Comparison of ENCODE assay signal across 24 cellular contexts in genomic region chr12:13091831-13092230, GRCh38. TPM values are rescaled to one million over a fixed set of nuclear protein-coding genes. Genes with fewer than 3 reads are reported as not detected.
"Had no signal": no experiment of that assay in that cellular context is flagged by ENCODE, and none has a peak within 500 bp of the region (broad histone marks: within the 10 kb centered on the region; RNA-seq: fewer than 3 reads in every experiment).

No MANE protein-coding gene starts in this region.

- FAIRE-seq: TTC549 had no signal

- H3K27ac ChIP-seq: cardiac muscle cell, heart right ventricle, ovary, prostate gland, thyroid gland had no signal

- H3K27me3 ChIP-seq: heart right ventricle, ovary, thyroid gland had no signal

- H3K9me3 Mint-ChIP-seq: activated naive CD4-positive, alpha-beta T cell treated with anti-CD3 and anti-CD28 coated beads for 36 hours; activated naive CD8-positive, alpha-beta T cell treated with anti-CD3 and anti-CD28 coated beads, Interleukin-2, amount 10 ng/mL, durations not matched to agents 7 days and 5 days; activated T-cell treated with anti-CD3 and anti-CD28 coated beads, Interleukin-2, amount 50 U/mL, for 4 hours; naive B cell; stimulated activated naive CD8-positive, alpha-beta T cell treated with anti-CD3 and anti-CD28 coated beads, Interleukin-15, Interleukin-2, amounts not matched to agents 100 ng/mL and 50 ng/mL, for 24 hours had no signal

- H3K27ac Mint-ChIP-seq: activated naive CD4-positive, alpha-beta T cell treated with anti-CD3 and anti-CD28 coated beads for 36 hours; activated naive CD8-positive, alpha-beta T cell treated with anti-CD3 and anti-CD28 coated beads, Interleukin-2, amount 10 ng/mL, durations not matched to agents 7 days and 5 days; stimulated activated naive CD8-positive, alpha-beta T cell treated with anti-CD3 and anti-CD28 coated beads, Interleukin-15, Interleukin-2, amounts not matched to agents 100 ng/mL and 50 ng/mL, for 24 hours had no signal

- H3K36me3 Mint-ChIP-seq: activated naive CD8-positive, alpha-beta T cell treated with anti-CD3 and anti-CD28 coated beads, Interleukin-2, amount 10 ng/mL, durations not matched to agents 7 days and 5 days had no signal

- H3K4me3 Mint-ChIP-seq: activated naive CD4-positive, alpha-beta T cell treated with anti-CD3 and anti-CD28 coated beads for 36 hours; activated naive CD8-positive, alpha-beta T cell treated with anti-CD3 and anti-CD28 coated beads, Interleukin-2, amount 10 ng/mL, durations not matched to agents 7 days and 5 days; activated T-cell treated with anti-CD3 and anti-CD28 coated beads, Interleukin-2, amount 50 U/mL, for 4 hours; naive B cell; stimulated activated naive CD8-positive, alpha-beta T cell treated with anti-CD3 and anti-CD28 coated beads, Interleukin-15, Interleukin-2, amounts not matched to agents 100 ng/mL and 50 ng/mL, for 24 hours had no signal

- H3K36me3 ChIP-seq: cardiac muscle cell, heart right ventricle, ovary, prostate gland, thyroid gland had no signal

- H3K27me3 Mint-ChIP-seq: naive B cell; stimulated activated naive CD8-positive, alpha-beta T cell treated with anti-CD3 and anti-CD28 coated beads, Interleukin-15, Interleukin-2, amounts not matched to agents 100 ng/mL and 50 ng/mL, for 24 hours had no signal

- ATAC-seq: activated T-cell treated with anti-CD3 and anti-CD28 coated beads, Interleukin-2, amount 50 U/mL, for 4 hours; heart right ventricle; left colon had no signal

- DNase-seq: activated CD4-positive, alpha-beta T cell treated with anti-CD3 and anti-CD28 coated beads, Interleukin-2, amount 50 U/mL, for 4 hours; activated CD8-positive, alpha-beta memory T cell treated with anti-CD3 and anti-CD28 coated beads for 24 hours; activated CD8-positive, alpha-beta memory T cell treated with anti-CD3 and anti-CD28 coated beads, Interleukin-2, amount 50 U/mL, for 48 hours; activated naive CD4-positive, alpha-beta T cell treated with anti-CD3 and anti-CD28 coated beads for 36 hours; activated naive CD8-positive, alpha-beta T cell treated with anti-CD3 and anti-CD28 coated beads, Interleukin-2, amount 10 ng/mL, durations not matched to agents 7 days and 5 days; activated T-cell treated with anti-CD3 and anti-CD28 coated beads, Interleukin-2, amount 50 U/mL, for 4 hours; amygdala; cortex of kidney; heart right ventricle; left colon; mesendoderm; naive B cell; ovary; stimulated activated CD4-positive, alpha-beta T cell treated with anti-CD3 and anti-CD28 coated beads, Interleukin-4, amount 100 ng/mL, for 4 hours; substantia nigra; T-helper 1 cell; thyroid gland had no signal

- H3K4me1 ChIP-seq: prostate gland had no signal

- H3K9me3 ChIP-seq: heart right ventricle, ovary, prostate gland, thyroid gland had no signal

- H3K4me3 ChIP-seq: cardiac muscle cell, heart right ventricle, ovary, prostate gland, thyroid gland had no signal

RNA-seq across cellular contexts. Expression of gene GSG1, which starts 11.6 kb away (rescaled TPM):
- total RNA-seq: activated naive CD4-positive, alpha-beta T cell treated with anti-CD3 and anti-CD28 coated beads for 36 hours; activated naive CD8-positive, alpha-beta T cell treated with anti-CD3 and anti-CD28 coated beads, Interleukin-2, amount 10 ng/mL, durations not matched to agents 7 days and 5 days; activated T-cell treated with anti-CD3 and anti-CD28 coated beads, Interleukin-2, amount 50 U/mL, for 4 hours; cardiac muscle cell; cerebellum; heart right ventricle; left colon; lower leg skin; ovary; ureter had no signal
- polyA plus RNA-seq: heart right ventricle had no signal
